25 cellular contexts compared by ENCODE assay signal in genomic region chr1:181562395-181562794, GRCh38.
"Had no signal": no experiment of that assay in that cellular context is flagged by ENCODE, and none has a peak within 500 bp of the region (broad histone marks: within the 10 kb centered on the region; RNA-seq: fewer than 3 reads in every experiment).

No MANE protein-coding gene starts in this region.

- H3K9me3 ChIP-seq: breast epithelium had no signal

- H3K4me1 ChIP-seq: breast epithelium had no signal

- DNase-seq: activated CD4-positive, alpha-beta T cell treated with anti-CD3 and anti-CD28 coated beads for 48 hours; activated CD4-positive, alpha-beta T cell treated with anti-CD3 and anti-CD28 coated beads, Interleukin-2, amount 50 U/mL, for 48 hours; activated CD4-positive, CD25-positive, alpha-beta regulatory T cell treated with anti-CD3 and anti-CD28 coated beads, Interleukin-2, amount 50 U/mL, for 72 hours; activated CD8-positive, alpha-beta memory T cell treated with anti-CD3 and anti-CD28 coated beads, Interleukin-2, amount 10 ng/mL, durations not matched to agents 7 days and 5 days; activated effector memory CD4-positive, alpha-beta T cell treated with Interleukin-2 at 50 U/mL for 16 hours; activated naive CD4-positive, alpha-beta T cell; activated T-cell treated with anti-CD3 and anti-CD28 coated beads, Interleukin-2, amount 50 U/mL, for 24 hours; aorta; central memory CD4-positive, alpha-beta T cell; NCI-H1092 treated with DMSO at 0.1 percent for 48 hours; NCI-H1417 treated with DMSO at 0.1 percent for 48 hours; NCI-H1694; NCI-H2029; NCI-H2107; NCI-H345; NCI-H510A; NCI-H526 treated with DMSO at 0.1 percent for 48 hours; NCI-H82; NK-92 treated with Interleukin-12 subunit alpha and Interleukin-12 subunit beta, amount 100 ng/mL, for 24 hours; SHP77 treated with DMSO at 0.1 percent for 48 hours; T-helper 17 cell; T-helper 9 cell had no signal

- H3K27me3 ChIP-seq: breast epithelium had no signal

- H3K4me3 ChIP-seq: breast epithelium, coronary artery had no signal

- ATAC-seq: activated CD8-positive, alpha-beta memory T cell treated with anti-CD3 and anti-CD28 coated beads, Interleukin-2, amount 10 ng/mL, durations not matched to agents 7 days and 5 days; T-helper 17 cell; WTC11 had no signal

- H3K36me3 ChIP-seq: breast epithelium had no signal

- H3K27ac ChIP-seq: breast epithelium, coronary artery had no signal
